In the genomic region with DNA sequence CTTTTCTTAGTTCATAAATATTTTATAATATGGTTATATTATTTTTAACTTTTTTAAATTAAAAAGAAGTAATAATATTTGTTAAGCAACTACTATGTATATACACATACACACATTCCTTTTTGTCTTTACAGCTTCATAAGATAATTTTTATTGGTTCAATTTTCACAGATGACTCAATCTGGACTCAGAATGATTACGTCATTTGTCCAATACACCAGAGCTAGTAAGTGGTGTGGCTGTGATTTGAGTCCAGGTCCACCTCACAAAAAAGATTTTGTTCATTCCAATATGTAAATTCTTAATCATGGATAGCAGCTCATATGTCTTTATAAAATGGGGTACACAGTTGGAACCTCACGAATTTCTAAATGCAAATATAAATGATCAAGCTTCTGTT, we compare ENCODE assay signal across 24 cellular contexts.
"Had no signal": no experiment of that assay in that cellular context is flagged by ENCODE, and none has a peak within 500 bp of the region (broad histone marks: within the 10 kb centered on the region; RNA-seq: fewer than 3 reads in every experiment).

No MANE protein-coding gene starts in this region.

- H3K36me3 Mint-ChIP-seq: activated CD8-positive, alpha-beta memory T cell treated with anti-CD3 and anti-CD28 coated beads, Interleukin-2, amount 10 ng/mL, durations not matched to agents 7 days and 5 days; activated naive CD8-positive, alpha-beta T cell; WTC11 had no signal

- H3K4me1 Mint-ChIP-seq: activated CD8-positive, alpha-beta memory T cell treated with anti-CD3 and anti-CD28 coated beads, Interleukin-2, amount 10 ng/mL, durations not matched to agents 7 days and 5 days; T-helper 17 cell; WTC11 had no signal

- H3K27ac Mint-ChIP-seq: activated CD8-positive, alpha-beta memory T cell treated with anti-CD3 and anti-CD28 coated beads, Interleukin-2, amount 10 ng/mL, durations not matched to agents 7 days and 5 days; activated CD8-positive, alpha-beta T cell treated with anti-CD3 and anti-CD28 coated beads, Interleukin-2, amount 10 ng/mL, durations not matched to agents 7 days and 5 days; activated naive CD4-positive, alpha-beta T cell treated with anti-CD3 and anti-CD28 coated beads for 36 hours; activated naive CD8-positive, alpha-beta T cell; activated T-cell treated with anti-CD3 and anti-CD28 coated beads, Interleukin-2, amount 50 U/mL, for 24 hours; T-helper 17 cell; WTC11 had no signal

- H3K9ac ChIP-seq: KMS-11 had no signal

- H3K27ac ChIP-seq: brain microvascular endothelial cell, KMS-11 had no signal

- H3K9me3 Mint-ChIP-seq: WTC11 had no signal

- ATAC-seq: activated CD8-positive, alpha-beta memory T cell treated with anti-CD3 and anti-CD28 coated beads, Interleukin-2, amount 10 ng/mL, durations not matched to agents 7 days and 5 days; activated CD8-positive, alpha-beta T cell treated with anti-CD3 and anti-CD28 coated beads, Interleukin-2, amount 10 ng/mL, durations not matched to agents 7 days and 5 days; T-helper 17 cell; WTC11 had no signal

- H3K4me3 Mint-ChIP-seq: activated CD8-positive, alpha-beta memory T cell treated with anti-CD3 and anti-CD28 coated beads, Interleukin-2, amount 10 ng/mL, durations not matched to agents 7 days and 5 days; activated CD8-positive, alpha-beta T cell treated with anti-CD3 and anti-CD28 coated beads, Interleukin-2, amount 10 ng/mL, durations not matched to agents 7 days and 5 days; activated naive CD4-positive, alpha-beta T cell treated with anti-CD3 and anti-CD28 coated beads for 36 hours; activated naive CD8-positive, alpha-beta T cell; activated T-cell treated with anti-CD3 and anti-CD28 coated beads, Interleukin-2, amount 50 U/mL, for 24 hours; T-helper 17 cell; WTC11 had no signal

- H3K36me3 ChIP-seq: brain microvascular endothelial cell had no signal

- H3K4me2 ChIP-seq: KMS-11 had no signal

- H3K27me3 ChIP-seq: brain microvascular endothelial cell had no signal

- H3K27me3 Mint-ChIP-seq: activated CD8-positive, alpha-beta memory T cell treated with anti-CD3 and anti-CD28 coated beads, Interleukin-2, amount 10 ng/mL, durations not matched to agents 7 days and 5 days; activated naive CD8-positive, alpha-beta T cell; activated T-cell treated with anti-CD3 and anti-CD28 coated beads, Interleukin-2, amount 50 U/mL, for 24 hours; T-helper 17 cell had no signal

- DNase-seq: activated CD4-positive, alpha-beta T cell treated with anti-CD3 and anti-CD28 coated beads for 48 hours; activated CD4-positive, alpha-beta T cell treated with anti-CD3 and anti-CD28 coated beads, Interleukin-2, amount 50 U/mL, for 4 hours; activated CD4-positive, CD25-positive, alpha-beta regulatory T cell treated with anti-CD3 and anti-CD28 coated beads, Interleukin-2, amount 50 U/mL, for 72 hours; activated CD8-positive, alpha-beta memory T cell treated with anti-CD3 and anti-CD28 coated beads, Interleukin-2, amount 10 ng/mL, durations not matched to agents 7 days and 5 days; activated CD8-positive, alpha-beta T cell treated with anti-CD3 and anti-CD28 coated beads, Interleukin-2, amount 10 ng/mL, durations not matched to agents 7 days and 5 days; activated effector memory CD4-positive, alpha-beta T cell treated with anti-CD3 and anti-CD28 coated beads, Interleukin-2, amount 50 U/mL, for 16 hours; activated naive CD4-positive, alpha-beta T cell treated with anti-CD3 and anti-CD28 coated beads for 36 hours; activated T-cell treated with anti-CD3 and anti-CD28 coated beads, Interleukin-2, amount 50 U/mL, for 24 hours; brain microvascular endothelial cell; cerebellar nuclear complex; NCI-H1092; NCI-H1417; NCI-H2029; NCI-H2107; NCI-H2171 treated with DMSO at 0.1 percent for 48 hours; NCI-H345; NCI-H510A treated with DMSO at 0.1 percent for 48 hours; NCI-H69; SIG-M5; T-helper 17 cell; T-helper 9 cell had no signal
